In genomic region chr7:27349621-27350020, GRCh38 we compare ENCODE assay signal across 22 cellular contexts.
A peak's percentile ranks its signal among the peaks of the same experiment; 100 is the strongest.
DNase-seq lines count a peak whose midpoint lies in the region; ATAC-seq, FAIRE-seq and TF ChIP-seq lines count a peak whose summit lies in the region.
"Had no signal": no experiment of that assay in that cellular context is flagged by ENCODE, and none has a peak within 500 bp of the region (broad histone marks: within the 10 kb centered on the region; RNA-seq: fewer than 3 reads in every experiment).

No MANE protein-coding gene starts in this region.

- H3K9me3 Mint-ChIP-seq in Caco-2 (ENCODE audit: unreplicated experiment), result no peaks in the 10 kb centered on the region
- H3K9me3 Mint-ChIP-seq: CD4-positive, alpha-beta T cell; CD8-positive, alpha-beta memory T cell; HFFc6 had no signal

- H3K4me1 ChIP-seq in Caco-2 (peaks cover 38% of the 10 kb centered on the region), Panc1 (ENCODE audit: control insufficient read depth, insufficient read depth, low read length) (peaks cover 30% of the 10 kb centered on the region), HepG2 (ENCODE audit: insufficient read depth, low read length) (peaks cover 10% of the 10 kb centered on the region)
- H3K4me1 ChIP-seq: BE2C; BLaER1 treated with 17β-estradiol and CSF1 and Interleukin-3, amounts not matched to agents 10 nM and 100 nM had no signal

- H3K27ac ChIP-seq in Panc1 (ENCODE audit: low read length) (peak overlapping the region; percentile 4; the same call in 1 of the 2 replicates), HepG2 (ENCODE audit: extremely low read length, insufficient read depth, low read length) (no peak overlapping the region)
- H3K27ac ChIP-seq: 22Rv1; BLaER1 treated with 17β-estradiol and CSF1 and Interleukin-3, amounts not matched to agents 10 nM and 100 nM had no signal

- TF ChIP-seq CTCF in Caco-2 (IDR thresholded peaks at IDR 0.05; ENCODE audit: insufficient read depth in 1 of 2, low read depth in 1 of 2, low read length in 1 of 2, severe bottlenecking in 1 of 2, unreplicated experiment in 1 of 2), result no peak
- no peak for TF ChIP-seq CTCF in Panc1 (IDR thresholded peaks at IDR 0.05)
- no peak for TF ChIP-seq CTCF in HepG2 (CRISPR knock-in tag; IDR thresholded peaks at IDR 0.05)

- H3K27me3 Mint-ChIP-seq in Caco-2 (ENCODE audit: insufficient read depth, unreplicated experiment), result no peaks in the 10 kb centered on the region

- TF ChIP-seq EP300 in HepG2 (IDR thresholded peaks at IDR 0.05; ENCODE audit: low read depth in 2 of 2, low read length in 2 of 2), result no peak
- no peak for TF ChIP-seq EP300 in HepG2 (CRISPR knock-in tag; IDR thresholded peaks at IDR 0.05; ENCODE audit: borderline replicate concordance)

- no peak overlapping the region for H3K4me3 Mint-ChIP-seq in Caco-2 (ENCODE audit: unreplicated experiment)
- H3K4me3 Mint-ChIP-seq: CD4-positive, alpha-beta T cell; CD8-positive, alpha-beta memory T cell; HFFc6 had no signal

- H3K4me1 Mint-ChIP-seq in Caco-2 (ENCODE audit: low read depth, unreplicated experiment), result peaks cover 44% of the 10 kb centered on the region
- H3K4me1 Mint-ChIP-seq: CD8-positive, alpha-beta memory T cell had no signal

- H3K36me3 ChIP-seq in Caco-2 (ENCODE audit: control insufficient read depth, insufficient read depth, low read length) (no peaks in the 10 kb centered on the region), Panc1 (ENCODE audit: control insufficient read depth, insufficient read depth, low read length) (no peaks in the 10 kb centered on the region), HepG2 (replicated peaks in 1 of 2; ENCODE audit: control insufficient read depth in 1 of 2, insufficient read depth in 2 of 2, low read length in 2 of 2) (no peaks in the 10 kb centered on the region)
- H3K36me3 ChIP-seq: BE2C; BLaER1 treated with 17β-estradiol and CSF1 and Interleukin-3, amounts not matched to agents 10 nM and 100 nM; HAP-1 had no signal

- H3K4me3 ChIP-seq in Caco-2 (ENCODE audit: low read depth, low read length) (no peak overlapping the region), Panc1 (ENCODE audit: low read depth in 2 of 2, low read length in 2 of 2) (no peak overlapping the region), HepG2 (replicated peaks in 1 of 3; ENCODE audit: insufficient read depth in 1 of 3, low read depth in 2 of 3, low read length in 3 of 3) (no peak overlapping the region)
- H3K4me3 ChIP-seq: BLaER1 treated with 17β-estradiol and CSF1 and Interleukin-3, amounts not matched to agents 10 nM and 100 nM; HAP-1 had no signal

- H3K36me3 Mint-ChIP-seq in Caco-2 (ENCODE audit: insufficient read depth, unreplicated experiment), result no peaks in the 10 kb centered on the region
- H3K36me3 Mint-ChIP-seq: CD14-positive monocyte; CD8-positive, alpha-beta memory T cell had no signal

- 73% methylated on average over 2 of the region's 2 CpGs for WGBS in HepG2 (ENCODE audit: low lambda C conversion rate)

- BruUV-seq in Caco-2 (replicated peaks; lab: Mats Ljungman, UMichigan) (no TSS peak), Panc1 (replicated peaks; lab: Mats Ljungman, UMichigan) (no TSS peak), HepG2 (replicated peaks; lab: Mats Ljungman, UMichigan) (no TSS peak)

- H3K79me2 ChIP-seq in HepG2 (ENCODE audit: insufficient read depth, low read length), result no peaks in the 10 kb centered on the region

- TF ChIP-seq POLR2A in HepG2 (IDR thresholded peaks at IDR 0.05; ENCODE audit: insufficient read depth in 1 of 2, low read depth in 2 of 2, low read length in 2 of 2), result no peak

- no peak overlapping the region for H2AFZ ChIP-seq in HepG2 (ENCODE audit: low read length)

- no peaks in the 10 kb centered on the region for H4K20me1 ChIP-seq in HepG2 (ENCODE audit: insufficient read depth, low read length)
- H4K20me1 ChIP-seq: BLaER1 treated with 17β-estradiol and CSF1 and Interleukin-3, amounts not matched to agents 10 nM and 100 nM had no signal

- in situ Hi-C loops in Panc1 (cut with HindIII; ENCODE audit: low pct_unique_long_range_greater_than_20kb, low sequenced_read_pairs) (no loop called here), HepG2 (cut with HindIII; ENCODE audit: extremely low pct_ligation_motif_present, low pct_unique_long_range_greater_than_20kb) (no loop called here)

- no peak overlapping the region for H3K9ac ChIP-seq in HepG2 (ENCODE audit: insufficient read depth, low read depth, low read length)
- H3K9ac ChIP-seq: BLaER1 treated with 17β-estradiol and CSF1 and Interleukin-3, amounts not matched to agents 10 nM and 100 nM had no signal

- DNase-seq in Caco-2 (no peak), Panc1 (ENCODE audit: low read depth, low spot score) (no peak), HepG2 (ENCODE audit: low spot score) (no peak), NCI-H1436 treated with DMSO at 0.1 percent for 48 hours (lab: John Stamatoyannopoulos, UW) (no peak), NCI-H69 (lab: John Stamatoyannopoulos, UW) (no peak)
- DNase-seq: BE2C; Calu3; CD4-positive, alpha-beta T cell; CD8-positive, alpha-beta memory T cell; DMS153; DND-41; GOT3; HFFc6 had no signal

- CTCF ChIA-PET in Caco-2 (lab: Charles Lee) (no interaction called here), Panc1 (lab: Charles Lee) (no interaction called here), HepG2 (lab: Yijun Ruan, JAX; ENCODE audit: low intra/inter-chr PET ratio, low total read pairs) (no interaction called here)

- no peak for ATAC-seq in Panc1
- peak; percentile 47 for ATAC-seq in esophagus mucosa
- ATAC-seq in HepG2, result no peak

- H3K9me3 ChIP-seq in Caco-2 (no peaks in the 10 kb centered on the region), Panc1 (ENCODE audit: control insufficient read depth, insufficient read depth, low read depth, low read length) (no peaks in the 10 kb centered on the region), HepG2 (ENCODE audit: low read length) (no peaks in the 10 kb centered on the region)
- H3K9me3 ChIP-seq: BE2C; BLaER1 treated with 17β-estradiol and CSF1 and Interleukin-3, amounts not matched to agents 10 nM and 100 nM; HAP-1 had no signal

- H3K27me3 ChIP-seq in Caco-2 (replicated peaks; ENCODE audit: control insufficient read depth, insufficient read depth, low read length) (no peaks in the 10 kb centered on the region), Panc1 (ENCODE audit: control insufficient read depth, insufficient read depth, low read length) (no peaks in the 10 kb centered on the region), HepG2 (ENCODE audit: control insufficient read depth in 1 of 2, insufficient read depth in 2 of 2, low read length in 2 of 2) (peaks cover 0 to 19% of the 10 kb centered on the region in 2 experiments; a peak in 3 of 5 replicates)
- H3K27me3 ChIP-seq: BLaER1 treated with 17β-estradiol and CSF1 and Interleukin-3, amounts not matched to agents 10 nM and 100 nM had no signal

- no peak overlapping the region for H3K4me2 ChIP-seq in HepG2 (ENCODE audit: low read depth, low read length)
- H3K4me2 ChIP-seq: BLaER1 treated with 17β-estradiol and CSF1 and Interleukin-3, amounts not matched to agents 10 nM and 100 nM had no signal

- intact Hi-C loops in Caco-2 (cut with micrococcal nuclease; ENCODE audit: unreplicated experiment), result loop anchor here (5.0 to 10.0 kb wide), 2 partner anchors 87 to 115 kb away; no protein-coding TSS in a partner anchor
- intact Hi-C loops in Panc1 (cut with micrococcal nuclease; ENCODE audit: unreplicated experiment), result loop anchor here (10.0 kb wide), 1 partner anchor 225 kb away; no protein-coding TSS in a partner anchor
- intact Hi-C loops in HepG2 (cut with micrococcal nuclease; ENCODE audit: unreplicated experiment), result no loop called here

- no peak for TF ChIP-seq RAD21 in HepG2 (CRISPR knock-in tag; IDR thresholded peaks at IDR 0.05)

- FAIRE-seq in HepG2 (lab: Jason Lieb, UNC), result no peak
- FAIRE-seq: A204.1, G401.6, GM12892, H54 had no signal

- POLR2A ChIA-PET in Caco-2 (lab: Charles Lee), result no interaction called here
- POLR2A ChIA-PET in Panc1 (lab: Charles Lee), result no interaction called here
- POLR2A ChIA-PET in HepG2 (lab: Yijun Ruan, JAX), result no interaction called here

- peak overlapping the region; percentile 54 for H3K27ac Mint-ChIP-seq in Caco-2 (ENCODE audit: unreplicated experiment)
- H3K27ac Mint-ChIP-seq: CD14-positive monocyte; CD4-positive, alpha-beta T cell; CD8-positive, alpha-beta memory T cell; HFFc6 had no signal

TF ChIP-seq in HepG2, 621 proteins besides CTCF, POLR2A, EP300 and RAD21 (continues in another document):
- TF ChIP-seq MZF1 (CRISPR knock-in tag; IDR thresholded peaks at IDR 0.05; ENCODE audit: borderline replicate concordance) (no peak), ZNF329 (CRISPR knock-in tag; IDR thresholded peaks at IDR 0.05; ENCODE audit: low read depth) (no peak), EEA1 (CRISPR knock-in tag; IDR thresholded peaks at IDR 0.05; ENCODE audit: borderline replicate concordance) (no peak), XBP1 (CRISPR knock-in tag; IDR thresholded peaks at IDR 0.05) (no peak), ZBTB7A (CRISPR knock-in tag; IDR thresholded peaks at IDR 0.05) (no peak), AFF4 (CRISPR knock-in tag; IDR thresholded peaks at IDR 0.05) (no peak)
